8 cellular contexts compared by ENCODE assay signal in genomic region chr11:88016392-88017020, GRCh38.
DNase-seq lines count a peak whose midpoint lies in the region; ATAC-seq lines count a peak whose summit lies in the region.

No MANE protein-coding gene starts in this region.

- no peak overlapping the region for H3K4me3 ChIP-seq in effector memory CD4-positive, alpha-beta T cell (ENCODE audit: insufficient read depth, low read depth, low read length, poor library complexity, severe bottlenecking)

- H3K9me3 ChIP-seq in effector memory CD4-positive, alpha-beta T cell (ENCODE audit: control insufficient read depth, low read length) = no peaks in the 10 kb centered on the region

- H3K36me3 ChIP-seq in effector memory CD4-positive, alpha-beta T cell (ENCODE audit: control insufficient read depth, insufficient read depth, low read length) = no peaks in the 10 kb centered on the region

- ATAC-seq in GM19324 (IDR thresholded peaks at IDR 0.05; ENCODE audit: low FRiP score, unreplicated experiment) (peak; percentile 83), HG03442 (IDR thresholded peaks at IDR 0.05; ENCODE audit: unreplicated experiment) (peak; percentile 88)

- no peaks in the 10 kb centered on the region for H3K27me3 ChIP-seq in effector memory CD4-positive, alpha-beta T cell (replicated peaks; ENCODE audit: control insufficient read depth, insufficient read depth, low read length, poor library complexity, severe bottlenecking)

- H3K27ac ChIP-seq in effector memory CD4-positive, alpha-beta T cell (ENCODE audit: insufficient read depth, low read length, poor library complexity, severe bottlenecking) = no peak overlapping the region

- peak; percentile 83 for DNase-seq in CD1c-positive myeloid dendritic cell (ENCODE audit: extremely low spot score)
- peak; percentile 73 for DNase-seq in NCI-H510A treated with DMSO at 0.1 percent for 48 hours (lab: John Stamatoyannopoulos, UW)
- DNase-seq in activated CD4-positive, alpha-beta T cell treated with anti-CD3 and anti-CD28 coated beads for 24 hours (ENCODE audit: low read depth in 2 of 2) = peak; percentile 29 to 40
- DNase-seq in effector memory CD4-positive, alpha-beta T cell = peak; percentile 6 to 37 (median 6)
- peak; percentile 64 for DNase-seq in midbrain (lab: John Stamatoyannopoulos, UW)
- peak; percentile 3 to 23 for DNase-seq in stimulated activated CD8-positive, alpha-beta memory T cell treated with anti-CD3 and anti-CD28 coated beads, Interleukin-7, amount 100 ng/mL, for 4 hours (ENCODE audit: low read depth in 2 of 2)

- H3K4me1 ChIP-seq in effector memory CD4-positive, alpha-beta T cell (ENCODE audit: control insufficient read depth, insufficient read depth, low read length, poor library complexity, severe bottlenecking) = no peaks in the 10 kb centered on the region

Comparison
In these comparisons a context has a peak if more than half of its experiments do, and no peak if none do; other contexts are left out.
1. DNase-seq: peak in every context shown above with its lines; median percentile 83 in CD1c-positive myeloid dendritic cell; 73 in NCI-H510A treated with DMSO at 0.1 percent for 48 hours; 64 in midbrain; 34 in activated CD4-positive, alpha-beta T cell treated with anti-CD3 and anti-CD28 coated beads for 24 hours; 13 in stimulated activated CD8-positive, alpha-beta memory T cell treated with anti-CD3 and anti-CD28 coated beads, Interleukin-7, amount 100 ng/mL, for 4 hours; 6 in effector memory CD4-positive, alpha-beta T cell.